Comparison of ENCODE assay signal across 17 cellular contexts in genomic region chr10:70939397-70939796, GRCh38. TPM values are rescaled to one million over a fixed set of nuclear protein-coding genes. Genes with fewer than 3 reads are reported as not detected.
A peak's percentile ranks its signal among the peaks of the same experiment; 100 is the strongest.
DNase-seq lines count a peak whose midpoint lies in the region; ATAC-seq, FAIRE-seq and TF ChIP-seq lines count a peak whose summit lies in the region.
"Had no signal": no experiment of that assay in that cellular context is flagged by ENCODE, and none has a peak within 500 bp of the region (broad histone marks: within the 10 kb centered on the region; RNA-seq: fewer than 3 reads in every experiment).

No MANE protein-coding gene starts in this region.

- no peak overlapping the region for H3K4me3 Mint-ChIP-seq in neural crest cell
- no peak overlapping the region for H3K4me3 Mint-ChIP-seq in activated naive CD8-positive, alpha-beta T cell treated with anti-CD3 and anti-CD28 coated beads, Interleukin-2, amount 50 U/mL, for 24 hours
- H3K4me3 Mint-ChIP-seq: CD14-positive monocyte; CD4-positive, alpha-beta memory T cell; H9 had no signal

- H3K4me2 ChIP-seq in Karpas-422 (ENCODE audit: low read depth, low read length, poor library complexity, severe bottlenecking), result no peak overlapping the region
- H3K4me2 ChIP-seq: BLaER1 had no signal

- H3K27me3 ChIP-seq in bronchial epithelial cell (ENCODE audit: control insufficient read depth, insufficient read depth, low read length) (peaks cover 2% of the 10 kb centered on the region), Karpas-422 (ENCODE audit: low read length) (no peaks in the 10 kb centered on the region)
- H3K27me3 ChIP-seq: BLaER1 had no signal

- H3K4me1 ChIP-seq in Karpas-422 (ENCODE audit: low read length), result no peaks in the 10 kb centered on the region

- H3K4me1 Mint-ChIP-seq in neural crest cell, result no peaks in the 10 kb centered on the region
- no peaks in the 10 kb centered on the region for H3K4me1 Mint-ChIP-seq in activated naive CD8-positive, alpha-beta T cell treated with anti-CD3 and anti-CD28 coated beads, Interleukin-2, amount 50 U/mL, for 24 hours
- H3K4me1 Mint-ChIP-seq: CD14-positive monocyte; CD4-positive, alpha-beta memory T cell had no signal

- H3K36me3 Mint-ChIP-seq in neural crest cell (ENCODE audit: low read depth), result no peaks in the 10 kb centered on the region
- no peaks in the 10 kb centered on the region for H3K36me3 Mint-ChIP-seq in activated naive CD8-positive, alpha-beta T cell treated with anti-CD3 and anti-CD28 coated beads, Interleukin-2, amount 50 U/mL, for 24 hours (ENCODE audit: low read depth)
- H3K36me3 Mint-ChIP-seq: CD14-positive monocyte; CD4-positive, alpha-beta memory T cell had no signal

- H4K20me1 ChIP-seq in Karpas-422 (ENCODE audit: insufficient read depth, low read depth, low read length), result no peaks in the 10 kb centered on the region
- H4K20me1 ChIP-seq: BLaER1 had no signal

- H3K9me3 ChIP-seq in Karpas-422 (ENCODE audit: low read length), result no peaks in the 10 kb centered on the region
- H3K9me3 ChIP-seq: BLaER1 had no signal

- H3K79me2 ChIP-seq in Karpas-422 (ENCODE audit: low read length), result no peaks in the 10 kb centered on the region

- H2AFZ ChIP-seq in Karpas-422 (ENCODE audit: low read length), result no peak overlapping the region

- in situ Hi-C loops in G401 (cut with HindIII; ENCODE audit: low sequenced_read_pairs), result no loop called here

- no peak overlapping the region for H3K27ac ChIP-seq in Karpas-422 (ENCODE audit: low read length)
- H3K27ac ChIP-seq: BLaER1 had no signal

- H3K9ac ChIP-seq in Karpas-422 (ENCODE audit: low read length), result no peak overlapping the region
- H3K9ac ChIP-seq: BLaER1 had no signal

- no peak for ATAC-seq in HG03175 (IDR thresholded peaks at IDR 0.05; ENCODE audit: unreplicated experiment)
- ATAC-seq in activated naive CD8-positive, alpha-beta T cell treated with anti-CD3 and anti-CD28 coated beads, Interleukin-2, amount 50 U/mL, for 24 hours, result no peak

- FAIRE-seq in bronchial epithelial cell (lab: Jason Lieb, UNC), result peak; percentile 7

- no peak for TF ChIP-seq CTCF in bronchial epithelial cell (IDR thresholded peaks at IDR 0.05; ENCODE audit: insufficient read depth, low read length, severe bottlenecking)
- no peak for TF ChIP-seq CTCF in neural crest cell (conservative IDR thresholded peaks at IDR 0.05)
- no peak for TF ChIP-seq CTCF in GM20000 (IDR thresholded peaks at IDR 0.05; ENCODE audit: extremely low read depth, missing control alignments)

- peak; percentile 57 for DNase-seq in G401 (ENCODE audit: low spot score)
- peak; percentile 6 for DNase-seq in NCI-H69 (lab: John Stamatoyannopoulos, UW)
- DNase-seq in bronchial epithelial cell (ENCODE audit: low read depth), result no peak
- DNase-seq in neural crest cell (ENCODE audit: low read depth, low spot score), result no peak
- DNase-seq in activated naive CD8-positive, alpha-beta T cell treated with anti-CD3 and anti-CD28 coated beads, Interleukin-2, amount 50 U/mL, for 24 hours, result no peak
- DNase-seq in Karpas-422, result no peak
- DNase-seq in GM20000 (ENCODE audit: low spot score), result no peak
- DNase-seq: 8988T; CD4-positive, alpha-beta memory T cell; DMS153; DMS79; GF-D8; GOT3; H9 had no signal

- no peak overlapping the region for H3K4me3 ChIP-seq in bronchial epithelial cell (ENCODE audit: low read depth, low read length)
- no peak overlapping the region for H3K4me3 ChIP-seq in Karpas-422 (ENCODE audit: low read length)
- H3K4me3 ChIP-seq: BLaER1 had no signal

- H3K27me3 Mint-ChIP-seq in neural crest cell (ENCODE audit: low read depth), result no peaks in the 10 kb centered on the region
- peaks cover 5% of the 10 kb centered on the region for H3K27me3 Mint-ChIP-seq in activated naive CD8-positive, alpha-beta T cell treated with anti-CD3 and anti-CD28 coated beads, Interleukin-2, amount 50 U/mL, for 24 hours

- H3K9me3 Mint-ChIP-seq in neural crest cell, result no peaks in the 10 kb centered on the region
- no peaks in the 10 kb centered on the region for H3K9me3 Mint-ChIP-seq in activated naive CD8-positive, alpha-beta T cell treated with anti-CD3 and anti-CD28 coated beads, Interleukin-2, amount 50 U/mL, for 24 hours
- H3K9me3 Mint-ChIP-seq: CD4-positive, alpha-beta memory T cell; H9 had no signal

- H3K27ac Mint-ChIP-seq in neural crest cell (ENCODE audit: unreplicated experiment), result peak overlapping the region; percentile 12
- no peak overlapping the region for H3K27ac Mint-ChIP-seq in activated naive CD8-positive, alpha-beta T cell treated with anti-CD3 and anti-CD28 coated beads, Interleukin-2, amount 50 U/mL, for 24 hours
- H3K27ac Mint-ChIP-seq: CD14-positive monocyte; CD4-positive, alpha-beta memory T cell had no signal

- H3K36me3 ChIP-seq in bronchial epithelial cell (ENCODE audit: control insufficient read depth, insufficient read depth, low read length) (no peaks in the 10 kb centered on the region), Karpas-422 (ENCODE audit: insufficient read depth, low read length) (no peaks in the 10 kb centered on the region)
- H3K36me3 ChIP-seq: BLaER1 had no signal

- H3K9me2 ChIP-seq in Karpas-422 (replicated peaks; ENCODE audit: insufficient read depth, low read length), result no peaks in the 10 kb centered on the region

RNA-seq across cellular contexts. Expression of gene PCBD1, which starts 51.0 kb away (rescaled TPM):
- total RNA-seq in G401 (2014; rRNA removed; shearing (Covaris generic)), result 65.8 and 115 TPM in 2 replicates
- total RNA-seq in bronchial epithelial cell (16.1 and 31.7 TPM in 2 replicates), neural crest cell (38.2 and 38.3 TPM in 2 replicates)
- 73.7 and 76.4 TPM in 2 replicates for total RNA-seq in Karpas-422 (2014; rRNA removed; shearing (Covaris generic); ENCODE audit: low replicate concordance)

Comparison
In these comparisons a context has a peak if more than half of its experiments do, and no peak if none do; other contexts are left out.
1. DNase-seq: peak in G401 (single experiment) and NCI-H69 (single experiment); none in bronchial epithelial cell (single experiment), neural crest cell (single experiment), activated naive CD8-positive, alpha-beta T cell treated with anti-CD3 and anti-CD28 coated beads, Interleukin-2, amount 50 U/mL, for 24 hours (single experiment), Karpas-422 (single experiment) and GM20000 (single experiment).